1 cellular context compared by ENCODE assay signal in genomic region chr10:131885391-131886165, GRCh38.
TF ChIP-seq lines count a peak whose summit lies in the region.

No MANE protein-coding gene starts in this region.

TF ChIP-seq in HepG2, 621 proteins besides CTCF, POLR2A, EP300 and RAD21 (continued from another document and continues in another):
- TF ChIP-seq, protein P1, sequence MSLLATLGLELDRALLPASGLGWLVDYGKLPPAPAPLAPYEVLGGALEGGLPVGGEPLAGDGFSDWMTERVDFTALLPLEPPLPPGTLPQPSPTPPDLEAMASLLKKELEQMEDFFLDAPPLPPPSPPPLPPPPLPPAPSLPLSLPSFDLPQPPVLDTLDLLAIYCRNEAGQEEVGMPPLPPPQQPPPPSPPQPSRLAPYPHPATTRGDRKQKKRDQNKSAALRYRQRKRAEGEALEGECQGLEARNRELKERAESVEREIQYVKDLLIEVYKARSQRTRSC (CRISPR knock-in tag; IDR thresholded peaks at IDR 0.05; ENCODE audit: low read depth), result no peak
- no peak for TF ChIP-seq MZF1 (CRISPR knock-in tag; IDR thresholded peaks at IDR 0.05; ENCODE audit: borderline replicate concordance)
- 0 out of 2 replicates have a peak, but pooled peaks have one; percentile 44 for TF ChIP-seq REPIN1 (CRISPR knock-in tag; IDR thresholded peaks at IDR 0.05; ENCODE audit: borderline replicate concordance, low read depth)
- TF ChIP-seq IKZF5 (CRISPR knock-in tag; IDR thresholded peaks at IDR 0.05), result peak; percentile 63; the same call in 1 of the 2 replicates
- TF ChIP-seq ADNP (CRISPR knock-in tag; IDR thresholded peaks at IDR 0.05), result no peak
- TF ChIP-seq HDAC2 (CRISPR knock-in tag; IDR thresholded peaks at IDR 0.05), result no peak
- TF ChIP-seq ZNF24 (IDR thresholded peaks at IDR 0.05), result no peak
- TF ChIP-seq, protein P2, sequence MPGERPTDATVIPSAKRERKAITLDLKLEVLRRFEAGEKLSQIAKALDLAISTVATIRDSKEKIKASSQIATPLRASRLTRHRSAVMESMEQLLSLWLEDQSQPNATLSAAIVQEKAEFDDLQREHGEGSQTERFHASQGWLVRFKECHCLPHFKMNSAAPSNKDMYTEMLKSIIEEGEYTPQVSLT (CRISPR knock-in tag; IDR thresholded peaks at IDR 0.05; ENCODE audit: borderline replicate concordance, low read depth), result no peak
- no peak for TF ChIP-seq ZNF543 (CRISPR knock-in tag; IDR thresholded peaks at IDR 0.05)
- TF ChIP-seq ZNF564 (CRISPR knock-in tag; IDR thresholded peaks at IDR 0.05), result no peak
- TF ChIP-seq DMAP1 (CRISPR knock-in tag; IDR thresholded peaks at IDR 0.05), result no peak
- no peak for TF ChIP-seq RARG (CRISPR knock-in tag; IDR thresholded peaks at IDR 0.05; ENCODE audit: low read depth)
- no peak for TF ChIP-seq ZNF562 (CRISPR knock-in tag; IDR thresholded peaks at IDR 0.05; ENCODE audit: borderline replicate concordance)
- TF ChIP-seq PITX1 (CRISPR knock-in tag; IDR thresholded peaks at IDR 0.05), result no peak
- no peak; the same call in 1 of the 2 replicates for TF ChIP-seq ZBTB7B (CRISPR knock-in tag; IDR thresholded peaks at IDR 0.05)
- TF ChIP-seq, protein P3, sequence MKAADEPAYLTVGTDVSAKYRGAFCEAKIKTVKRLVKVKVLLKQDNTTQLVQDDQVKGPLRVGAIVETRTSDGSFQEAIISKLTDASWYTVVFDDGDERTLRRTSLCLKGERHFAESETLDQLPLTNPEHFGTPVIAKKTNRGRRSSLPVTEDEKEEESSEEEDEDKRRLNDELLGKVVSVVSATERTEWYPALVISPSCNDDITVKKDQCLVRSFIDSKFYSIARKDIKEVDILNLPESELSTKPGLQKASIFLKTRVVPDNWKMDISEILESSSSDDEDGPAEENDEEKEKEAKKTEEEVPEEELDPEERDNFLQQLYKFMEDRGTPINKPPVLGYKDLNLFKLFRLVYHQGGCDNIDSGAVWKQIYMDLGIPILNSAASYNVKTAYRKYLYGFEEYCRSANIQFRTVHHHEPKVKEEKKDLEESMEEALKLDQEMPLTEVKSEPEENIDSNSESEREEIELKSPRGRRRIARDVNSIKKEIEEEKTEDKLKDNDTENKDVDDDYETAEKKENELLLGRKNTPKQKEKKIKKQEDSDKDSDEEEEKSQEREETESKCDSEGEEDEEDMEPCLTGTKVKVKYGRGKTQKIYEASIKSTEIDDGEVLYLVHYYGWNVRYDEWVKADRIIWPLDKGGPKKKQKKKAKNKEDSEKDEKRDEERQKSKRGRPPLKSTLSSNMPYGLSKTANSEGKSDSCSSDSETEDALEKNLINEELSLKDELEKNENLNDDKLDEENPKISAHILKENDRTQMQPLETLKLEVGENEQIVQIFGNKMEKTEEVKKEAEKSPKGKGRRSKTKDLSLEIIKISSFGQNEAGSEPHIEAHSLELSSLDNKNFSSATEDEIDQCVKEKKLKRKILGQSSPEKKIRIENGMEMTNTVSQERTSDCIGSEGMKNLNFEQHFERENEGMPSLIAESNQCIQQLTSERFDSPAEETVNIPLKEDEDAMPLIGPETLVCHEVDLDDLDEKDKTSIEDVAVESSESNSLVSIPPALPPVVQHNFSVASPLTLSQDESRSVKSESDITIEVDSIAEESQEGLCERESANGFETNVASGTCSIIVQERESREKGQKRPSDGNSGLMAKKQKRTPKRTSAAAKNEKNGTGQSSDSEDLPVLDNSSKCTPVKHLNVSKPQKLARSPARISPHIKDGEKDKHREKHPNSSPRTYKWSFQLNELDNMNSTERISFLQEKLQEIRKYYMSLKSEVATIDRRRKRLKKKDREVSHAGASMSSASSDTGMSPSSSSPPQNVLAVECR (CRISPR knock-in tag; IDR thresholded peaks at IDR 0.05; ENCODE audit: borderline replicate concordance), result peak; percentile 30; the same call in 1 of the 2 replicates
- no peak for TF ChIP-seq SMARCC2 (IDR thresholded peaks at IDR 0.05)
- TF ChIP-seq PREB (CRISPR knock-in tag; IDR thresholded peaks at IDR 0.05), result no peak
- TF ChIP-seq KDM6A (CRISPR knock-in tag; IDR thresholded peaks at IDR 0.05; ENCODE audit: low read depth), result no peak
- TF ChIP-seq, protein P4, sequence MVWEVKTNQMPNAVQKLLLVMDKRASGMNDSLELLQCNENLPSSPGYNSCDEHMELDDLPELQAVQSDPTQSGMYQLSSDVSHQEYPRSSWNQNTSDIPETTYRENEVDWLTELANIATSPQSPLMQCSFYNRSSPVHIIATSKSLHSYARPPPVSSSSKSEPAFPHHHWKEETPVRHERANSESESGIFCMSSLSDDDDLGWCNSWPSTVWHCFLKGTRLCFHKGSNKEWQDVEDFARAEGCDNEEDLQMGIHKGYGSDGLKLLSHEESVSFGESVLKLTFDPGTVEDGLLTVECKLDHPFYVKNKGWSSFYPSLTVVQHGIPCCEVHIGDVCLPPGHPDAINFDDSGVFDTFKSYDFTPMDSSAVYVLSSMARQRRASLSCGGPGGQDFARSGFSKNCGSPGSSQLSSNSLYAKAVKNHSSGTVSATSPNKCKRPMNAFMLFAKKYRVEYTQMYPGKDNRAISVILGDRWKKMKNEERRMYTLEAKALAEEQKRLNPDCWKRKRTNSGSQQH (CRISPR knock-in tag; IDR thresholded peaks at IDR 0.05; ENCODE audit: low read depth), result no peak
- TF ChIP-seq CBX5 (CRISPR knock-in tag; IDR thresholded peaks at IDR 0.05; ENCODE audit: borderline replicate concordance), result peak; percentile 15; the same call in 1 of the 2 replicates
- TF ChIP-seq FOXJ3 (CRISPR knock-in tag; IDR thresholded peaks at IDR 0.05; ENCODE audit: borderline replicate concordance), result no peak
- no peak for TF ChIP-seq HIVEP1 (CRISPR knock-in tag; IDR thresholded peaks at IDR 0.05)
- no peak for TF ChIP-seq RAD51 (IDR thresholded peaks at IDR 0.05; ENCODE audit: borderline replicate concordance)
- no peak; the same call in 2 of the 3 replicates for TF ChIP-seq MXI1 (IDR thresholded peaks at IDR 0.05; ENCODE audit: borderline replicate concordance, low read depth, low read length)
- no peak for TF ChIP-seq ZNF563 (CRISPR knock-in tag; IDR thresholded peaks at IDR 0.05)
- no peak for TF ChIP-seq NPAS2 (CRISPR knock-in tag; IDR thresholded peaks at IDR 0.05; ENCODE audit: borderline replicate concordance)
- no peak for TF ChIP-seq CAMTA2 (CRISPR knock-in tag; IDR thresholded peaks at IDR 0.05; ENCODE audit: borderline replicate concordance)
- no peak for TF ChIP-seq NFYC (CRISPR knock-in tag; IDR thresholded peaks at IDR 0.05)
- no peak for TF ChIP-seq ATM (IDR thresholded peaks at IDR 0.05; ENCODE audit: borderline replicate concordance)
- no peak for TF ChIP-seq ZNF781 (CRISPR knock-in tag; IDR thresholded peaks at IDR 0.05; ENCODE audit: borderline replicate concordance, not compliant biosample characterization)
- TF ChIP-seq SIX1 (CRISPR knock-in tag; IDR thresholded peaks at IDR 0.05; ENCODE audit: borderline replicate concordance), result no peak
- TF ChIP-seq ZNF468 (CRISPR knock-in tag; IDR thresholded peaks at IDR 0.05), result no peak
- peak; percentile 51; the same call in 1 of the 2 replicates for TF ChIP-seq GATAD1 (CRISPR knock-in tag; IDR thresholded peaks at IDR 0.05)
- TF ChIP-seq ZSCAN5A (CRISPR knock-in tag; IDR thresholded peaks at IDR 0.05; ENCODE audit: borderline replicate concordance), result no peak
- TF ChIP-seq, protein P5, sequence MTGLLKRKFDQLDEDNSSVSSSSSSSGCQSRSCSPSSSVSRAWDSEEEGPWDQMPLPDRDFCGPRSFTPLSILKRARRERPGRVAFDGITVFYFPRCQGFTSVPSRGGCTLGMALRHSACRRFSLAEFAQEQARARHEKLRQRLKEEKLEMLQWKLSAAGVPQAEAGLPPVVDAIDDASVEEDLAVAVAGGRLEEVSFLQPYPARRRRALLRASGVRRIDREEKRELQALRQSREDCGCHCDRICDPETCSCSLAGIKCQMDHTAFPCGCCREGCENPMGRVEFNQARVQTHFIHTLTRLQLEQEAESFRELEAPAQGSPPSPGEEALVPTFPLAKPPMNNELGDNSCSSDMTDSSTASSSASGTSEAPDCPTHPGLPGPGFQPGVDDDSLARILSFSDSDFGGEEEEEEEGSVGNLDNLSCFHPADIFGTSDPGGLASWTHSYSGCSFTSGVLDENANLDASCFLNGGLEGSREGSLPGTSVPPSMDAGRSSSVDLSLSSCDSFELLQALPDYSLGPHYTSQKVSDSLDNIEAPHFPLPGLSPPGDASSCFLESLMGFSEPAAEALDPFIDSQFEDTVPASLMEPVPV (CRISPR knock-in tag; IDR thresholded peaks at IDR 0.05), result no peak
- TF ChIP-seq POLR2AphosphoS2 (IDR thresholded peaks at IDR 0.05; ENCODE audit: low read depth, low read length), result no peak
- TF ChIP-seq ZNF143 (CRISPR knock-in tag; IDR thresholded peaks at IDR 0.05), result no peak
- no peak for TF ChIP-seq ESRRA (CRISPR knock-in tag; IDR thresholded peaks at IDR 0.05; ENCODE audit: low read depth)
- TF ChIP-seq ZNF850 (CRISPR knock-in tag; conservative IDR thresholded peaks at IDR 0.05), result no peak
- TF ChIP-seq CENPX (CRISPR knock-in tag; IDR thresholded peaks at IDR 0.05), result no peak
- TF ChIP-seq AHR (CRISPR knock-in tag; IDR thresholded peaks at IDR 0.05), result no peak
- no peak for TF ChIP-seq HNRNPUL1 (IDR thresholded peaks at IDR 0.05; ENCODE audit: low read depth, low read length)
- no peak for TF ChIP-seq RARA (CRISPR knock-in tag; IDR thresholded peaks at IDR 0.05)
- 0 out of 2 replicates have a peak, but pooled peaks have one; percentile 27 for TF ChIP-seq RXRB (CRISPR knock-in tag; IDR thresholded peaks at IDR 0.05; ENCODE audit: borderline replicate concordance)
- TF ChIP-seq, protein P6, sequence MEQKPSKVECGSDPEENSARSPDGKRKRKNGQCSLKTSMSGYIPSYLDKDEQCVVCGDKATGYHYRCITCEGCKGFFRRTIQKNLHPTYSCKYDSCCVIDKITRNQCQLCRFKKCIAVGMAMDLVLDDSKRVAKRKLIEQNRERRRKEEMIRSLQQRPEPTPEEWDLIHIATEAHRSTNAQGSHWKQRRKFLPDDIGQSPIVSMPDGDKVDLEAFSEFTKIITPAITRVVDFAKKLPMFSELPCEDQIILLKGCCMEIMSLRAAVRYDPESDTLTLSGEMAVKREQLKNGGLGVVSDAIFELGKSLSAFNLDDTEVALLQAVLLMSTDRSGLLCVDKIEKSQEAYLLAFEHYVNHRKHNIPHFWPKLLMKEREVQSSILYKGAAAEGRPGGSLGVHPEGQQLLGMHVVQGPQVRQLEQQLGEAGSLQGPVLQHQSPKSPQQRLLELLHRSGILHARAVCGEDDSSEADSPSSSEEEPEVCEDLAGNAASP (CRISPR knock-in tag; IDR thresholded peaks at IDR 0.05; ENCODE audit: borderline replicate concordance), result 0 out of 2 replicates have a peak, but pooled peaks have one; percentile 42
- TF ChIP-seq ZNF644 (CRISPR knock-in tag; IDR thresholded peaks at IDR 0.05; ENCODE audit: low read depth), result no peak
- TF ChIP-seq, protein P7, sequence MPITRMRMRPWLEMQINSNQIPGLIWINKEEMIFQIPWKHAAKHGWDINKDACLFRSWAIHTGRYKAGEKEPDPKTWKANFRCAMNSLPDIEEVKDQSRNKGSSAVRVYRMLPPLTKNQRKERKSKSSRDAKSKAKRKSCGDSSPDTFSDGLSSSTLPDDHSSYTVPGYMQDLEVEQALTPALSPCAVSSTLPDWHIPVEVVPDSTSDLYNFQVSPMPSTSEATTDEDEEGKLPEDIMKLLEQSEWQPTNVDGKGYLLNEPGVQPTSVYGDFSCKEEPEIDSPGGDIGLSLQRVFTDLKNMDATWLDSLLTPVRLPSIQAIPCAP (CRISPR knock-in tag; IDR thresholded peaks at IDR 0.05; ENCODE audit: low read depth), result no peak
- no peak for TF ChIP-seq GZF1 (CRISPR knock-in tag; IDR thresholded peaks at IDR 0.05)
- no peak for TF ChIP-seq ZNF512 (CRISPR knock-in tag; IDR thresholded peaks at IDR 0.05)
- TF ChIP-seq MBNL3 (CRISPR knock-in tag; conservative IDR thresholded peaks at IDR 0.05), result no peak
- no peak for TF ChIP-seq HNF4A (CRISPR knock-in tag; IDR thresholded peaks at IDR 0.05)
- TF ChIP-seq NFE2 (CRISPR knock-in tag; IDR thresholded peaks at IDR 0.05), result no peak
